22 cellular contexts compared by ENCODE assay signal in genomic region chr11:121326230-121326629, GRCh38.
"Had no signal": no experiment of that assay in that cellular context is flagged by ENCODE, and none has a peak within 500 bp of the region (broad histone marks: within the 10 kb centered on the region; RNA-seq: fewer than 3 reads in every experiment).

No MANE protein-coding gene starts in this region.

- H3K4me3 ChIP-seq: K562, SJSA1, SK-N-MC had no signal

- H3K27ac ChIP-seq: SJSA1, SK-N-MC had no signal

- DNase-seq: MV-4-11, NCI-H1048, NCI-H1105, NCI-H1417, NCI-H1436 treated with DMSO at 0.1 percent for 48 hours, NCI-H1694, NCI-H187 treated with DMSO at 0.1 percent for 48 hours, NCI-H2029 treated with DMSO at 0.1 percent for 48 hours, NCI-H2107, NCI-H2227 treated with DMSO at 0.1 percent for 48 hours, NCI-H524, NCI-H526 treated with DMSO at 0.1 percent for 48 hours, NCI-H748 treated with DMSO at 0.1 percent for 48 hours, Right ventricle myocardium superior, RPMI8226, SIG-M5 had no signal

- H3K4me3 Mint-ChIP-seq: IgD-negative memory B cell had no signal

- H3K27me3 ChIP-seq: SJSA1 had no signal

- H3K4me1 ChIP-seq: SJSA1 had no signal

- H3K36me3 Mint-ChIP-seq: IgD-negative memory B cell had no signal

- H3K9me3 Mint-ChIP-seq: IgD-negative memory B cell had no signal

- H3K27ac Mint-ChIP-seq: IgD-negative memory B cell had no signal

- ATAC-seq: K562 had no signal

- H3K36me3 ChIP-seq: SJSA1 had no signal

- H3K9me3 ChIP-seq: SJSA1 had no signal

- FAIRE-seq: HTR-8/SVneo, K562, RCC 7860 had no signal
